In the genomic region with DNA sequence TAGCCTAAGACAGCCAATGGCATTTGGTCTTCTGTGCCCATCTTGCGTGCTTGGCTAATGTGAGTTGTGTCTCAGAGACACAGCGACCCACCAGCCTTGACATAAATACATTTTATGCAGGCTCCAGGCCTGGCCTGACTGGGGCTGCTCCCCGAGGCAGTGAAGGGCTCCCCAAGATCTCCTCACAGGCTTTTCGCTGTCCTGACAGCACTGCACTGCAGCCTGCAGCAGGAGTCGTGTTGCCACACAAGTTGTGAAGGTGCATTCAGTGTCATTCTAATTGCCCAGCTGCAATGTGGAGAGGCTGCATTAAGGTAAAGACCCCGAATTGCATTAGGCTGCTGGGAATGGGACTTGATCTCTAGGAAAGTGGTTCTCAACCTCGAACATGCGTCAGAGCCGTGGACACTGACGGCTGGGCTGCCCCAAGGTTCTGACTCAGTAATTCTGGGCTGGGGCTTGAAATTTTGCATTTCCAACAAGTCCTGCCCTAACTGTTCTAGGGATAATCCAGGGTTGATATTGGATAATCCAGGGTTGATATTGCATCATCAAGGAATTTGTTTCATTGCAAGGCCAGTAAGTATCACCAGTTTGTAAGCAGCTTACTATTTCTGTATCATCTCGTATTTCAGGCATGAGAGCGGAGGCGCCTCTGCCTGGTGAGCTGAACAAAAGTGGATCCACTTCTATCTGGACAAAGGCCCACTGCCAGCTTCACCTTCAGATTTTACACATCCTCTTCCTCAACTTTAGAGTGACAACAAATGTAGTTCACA, we compare ENCODE assay signal across 15 cellular contexts.
A peak's percentile ranks its signal among the peaks of the same experiment; 100 is the strongest.
DNase-seq lines count a peak whose midpoint lies in the region; ATAC-seq and TF ChIP-seq lines count a peak whose summit lies in the region.
"Had no signal": no experiment of that assay in that cellular context is flagged by ENCODE, and none has a peak within 500 bp of the region (broad histone marks: within the 10 kb centered on the region; RNA-seq: fewer than 3 reads in every experiment).

No MANE protein-coding gene starts in this region.

- no peak overlapping the region for H3K27ac Mint-ChIP-seq in activated naive CD4-positive, alpha-beta T cell treated with anti-CD3 and anti-CD28 coated beads, Interleukin-2, amount 50 U/mL, for 72 hours
- H3K27ac Mint-ChIP-seq: activated naive CD4-positive, alpha-beta T cell treated with anti-CD3 and anti-CD28 coated beads for 36 hours; T-helper 1 cell treated with Interleukin-12 subunit alpha and Interleukin-12 subunit beta and Interleukin-4 antibody, amounts not matched to agents 30 μg/mL and 1 μg/mL, for 36 hours had no signal

- peaks cover 10 to 17% of the 10 kb centered on the region in 2 donors for H3K9me3 Mint-ChIP-seq in activated naive CD4-positive, alpha-beta T cell treated with anti-CD3 and anti-CD28 coated beads, Interleukin-2, amount 50 U/mL, for 72 hours

- TF ChIP-seq CTCF in RWPE1 (conservative IDR thresholded peaks at IDR 0.05; ENCODE audit: low read depth) (no peak), fibroblast of the aortic adventitia (IDR thresholded peaks at IDR 0.05; ENCODE audit: insufficient read depth, low read length) (no peak)

- CTCF ChIA-PET in RWPE1 (lab: Yijun Ruan, JAX) = interaction anchor here (0.7 to 1.8 kb wide), 3 partner anchors 9 to 156 kb away, joined by 3 to 6 read pairs (median 4); no protein-coding TSS in a partner anchor

- peak; percentile 30 for DNase-seq in activated effector memory CD4-positive, alpha-beta T cell treated with anti-CD3 and anti-CD28 coated beads, Interleukin-2, amount 50 U/mL, for 16 hours
- DNase-seq in activated effector memory CD4-positive, alpha-beta T cell treated with Interleukin-2 at 50 U/mL for 16 hours = no peak
- DNase-seq in RWPE1 (ENCODE audit: low spot score) = peak; percentile 12
- DNase-seq in fibroblast of the aortic adventitia (ENCODE audit: low read depth) = peak; percentile 68
- DNase-seq in stimulated activated CD8-positive, alpha-beta memory T cell treated with anti-CD3 and anti-CD28 coated beads, Interleukin-4, amount 100 ng/mL, for 48 hours = peak; percentile 20
- DNase-seq in SW480 (ENCODE audit: low spot score) = no peak
- DNase-seq in activated naive CD4-positive, alpha-beta T cell treated with anti-CD3 and anti-CD28 coated beads, Interleukin-2, amount 50 U/mL, for 72 hours (ENCODE audit: low spot score in 2 of 2) = no peak
- DNase-seq: activated CD4-positive, alpha-beta T cell treated with anti-CD3 and anti-CD28 coated beads, Interleukin-2, amount 50 U/mL, for 1 hour; activated naive CD4-positive, alpha-beta T cell treated with anti-CD3 and anti-CD28 coated beads for 36 hours; mesendoderm; NCI-H2227 treated with DMSO at 0.1 percent for 48 hours; stimulated activated CD4-positive, alpha-beta T cell treated with anti-CD3 and anti-CD28 coated beads, Interleukin-1b, Interleukin-23, amount 100 ng/mL, for 48 hours had no signal

- no peak overlapping the region for H3K27ac ChIP-seq in RWPE1
- H3K27ac ChIP-seq: parathyroid adenoma had no signal

- H3K36me3 Mint-ChIP-seq in activated naive CD4-positive, alpha-beta T cell treated with anti-CD3 and anti-CD28 coated beads, Interleukin-2, amount 50 U/mL, for 72 hours = peaks cover 18 to 32% of the 10 kb centered on the region in 2 donors

- no peak overlapping the region for H3K4me3 ChIP-seq in fibroblast of the aortic adventitia (ENCODE audit: low read depth, low read length)

- no peak for ATAC-seq in GM19463 (IDR thresholded peaks at IDR 0.05; ENCODE audit: unreplicated experiment)
- no peak for ATAC-seq in activated naive CD4-positive, alpha-beta T cell treated with anti-CD3 and anti-CD28 coated beads, Interleukin-2, amount 50 U/mL, for 72 hours

- POLR2A ChIA-PET in RWPE1 (lab: Yijun Ruan, JAX; ENCODE audit: low non-redundant PET) = no interaction called here

Comparison
In these comparisons a context has a peak if more than half of its experiments do, and no peak if none do; other contexts are left out.
1. DNase-seq: peak in activated effector memory CD4-positive, alpha-beta T cell treated with anti-CD3 and anti-CD28 coated beads, Interleukin-2, amount 50 U/mL, for 16 hours (single experiment), RWPE1 (single experiment), fibroblast of the aortic adventitia (single experiment) and stimulated activated CD8-positive, alpha-beta memory T cell treated with anti-CD3 and anti-CD28 coated beads, Interleukin-4, amount 100 ng/mL, for 48 hours (single experiment); none in activated effector memory CD4-positive, alpha-beta T cell treated with Interleukin-2 at 50 U/mL for 16 hours (single experiment), SW480 (single experiment) and activated naive CD4-positive, alpha-beta T cell treated with anti-CD3 and anti-CD28 coated beads, Interleukin-2, amount 50 U/mL, for 72 hours (0 of 2).